ENCODE assay signal across 1 cellular context in the genomic region with DNA sequence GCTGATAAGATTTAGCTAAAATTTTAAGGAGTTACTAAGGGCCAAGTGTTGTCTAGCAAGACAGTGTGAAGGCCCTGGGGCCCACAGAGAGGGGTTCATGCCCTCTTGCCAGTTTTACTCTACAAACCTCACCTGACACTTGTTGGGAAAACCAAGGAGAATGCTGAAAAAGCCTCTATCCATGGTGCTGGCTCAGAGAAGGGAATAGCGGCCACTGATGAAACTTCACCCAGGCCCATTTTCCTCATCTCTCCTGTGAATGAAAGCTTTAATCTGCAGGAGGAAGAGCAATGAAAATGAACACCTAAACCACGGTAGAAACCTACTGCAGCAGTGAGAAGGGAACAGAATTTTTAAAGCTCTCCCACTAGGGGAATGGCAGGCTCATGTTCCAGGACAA.
TF ChIP-seq lines count a peak whose summit lies in the region.

No MANE protein-coding gene starts in this region.

TF ChIP-seq in HepG2, 621 proteins besides CTCF, POLR2A, EP300 and RAD21 (continued from another document):
- TF ChIP-seq, protein P1, sequence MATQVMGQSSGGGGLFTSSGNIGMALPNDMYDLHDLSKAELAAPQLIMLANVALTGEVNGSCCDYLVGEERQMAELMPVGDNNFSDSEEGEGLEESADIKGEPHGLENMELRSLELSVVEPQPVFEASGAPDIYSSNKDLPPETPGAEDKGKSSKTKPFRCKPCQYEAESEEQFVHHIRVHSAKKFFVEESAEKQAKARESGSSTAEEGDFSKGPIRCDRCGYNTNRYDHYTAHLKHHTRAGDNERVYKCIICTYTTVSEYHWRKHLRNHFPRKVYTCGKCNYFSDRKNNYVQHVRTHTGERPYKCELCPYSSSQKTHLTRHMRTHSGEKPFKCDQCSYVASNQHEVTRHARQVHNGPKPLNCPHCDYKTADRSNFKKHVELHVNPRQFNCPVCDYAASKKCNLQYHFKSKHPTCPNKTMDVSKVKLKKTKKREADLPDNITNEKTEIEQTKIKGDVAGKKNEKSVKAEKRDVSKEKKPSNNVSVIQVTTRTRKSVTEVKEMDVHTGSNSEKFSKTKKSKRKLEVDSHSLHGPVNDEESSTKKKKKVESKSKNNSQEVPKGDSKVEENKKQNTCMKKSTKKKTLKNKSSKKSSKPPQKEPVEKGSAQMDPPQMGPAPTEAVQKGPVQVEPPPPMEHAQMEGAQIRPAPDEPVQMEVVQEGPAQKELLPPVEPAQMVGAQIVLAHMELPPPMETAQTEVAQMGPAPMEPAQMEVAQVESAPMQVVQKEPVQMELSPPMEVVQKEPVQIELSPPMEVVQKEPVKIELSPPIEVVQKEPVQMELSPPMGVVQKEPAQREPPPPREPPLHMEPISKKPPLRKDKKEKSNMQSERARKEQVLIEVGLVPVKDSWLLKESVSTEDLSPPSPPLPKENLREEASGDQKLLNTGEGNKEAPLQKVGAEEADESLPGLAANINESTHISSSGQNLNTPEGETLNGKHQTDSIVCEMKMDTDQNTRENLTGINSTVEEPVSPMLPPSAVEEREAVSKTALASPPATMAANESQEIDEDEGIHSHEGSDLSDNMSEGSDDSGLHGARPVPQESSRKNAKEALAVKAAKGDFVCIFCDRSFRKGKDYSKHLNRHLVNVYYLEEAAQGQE (IDR thresholded peaks at IDR 0.05; ENCODE audit: borderline replicate concordance in 1 of 2, low read depth in 1 of 2, low read length in 2 of 2): peak; percentile 34 to 90
- peak; percentile 80 for TF ChIP-seq MIER2 (CRISPR knock-in tag; IDR thresholded peaks at IDR 0.05)
- TF ChIP-seq SIX4 (CRISPR knock-in tag; IDR thresholded peaks at IDR 0.05): no peak
TF ChIP-seq in HepG2: peak in this region for 2.
